1 cellular context compared by ENCODE assay signal in the genomic region with DNA sequence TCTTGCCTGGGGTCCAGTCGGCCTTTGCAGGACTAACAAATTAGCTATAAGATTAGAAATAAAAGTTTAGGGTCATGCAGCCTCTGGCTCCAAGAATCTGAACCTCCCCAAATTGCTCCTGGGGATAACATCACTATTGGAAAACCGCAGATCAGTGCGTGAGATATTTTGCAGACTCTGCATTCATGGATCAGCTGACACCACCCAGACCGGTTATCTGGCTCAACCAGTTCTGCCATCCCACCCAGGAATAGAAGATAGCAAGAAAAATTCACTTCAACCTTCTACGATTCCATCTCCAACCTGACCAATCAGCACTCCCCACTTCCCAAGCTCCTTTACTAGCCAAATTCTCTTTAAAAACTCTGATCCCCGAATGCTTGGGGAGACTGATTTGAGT.
TF ChIP-seq lines count a peak whose summit lies in the region.

No MANE protein-coding gene starts in this region.

TF ChIP-seq in K562, 482 proteins besides CTCF, POLR2A, EP300 and RAD21 (continued from another document):
- TF ChIP-seq, protein P1, sequence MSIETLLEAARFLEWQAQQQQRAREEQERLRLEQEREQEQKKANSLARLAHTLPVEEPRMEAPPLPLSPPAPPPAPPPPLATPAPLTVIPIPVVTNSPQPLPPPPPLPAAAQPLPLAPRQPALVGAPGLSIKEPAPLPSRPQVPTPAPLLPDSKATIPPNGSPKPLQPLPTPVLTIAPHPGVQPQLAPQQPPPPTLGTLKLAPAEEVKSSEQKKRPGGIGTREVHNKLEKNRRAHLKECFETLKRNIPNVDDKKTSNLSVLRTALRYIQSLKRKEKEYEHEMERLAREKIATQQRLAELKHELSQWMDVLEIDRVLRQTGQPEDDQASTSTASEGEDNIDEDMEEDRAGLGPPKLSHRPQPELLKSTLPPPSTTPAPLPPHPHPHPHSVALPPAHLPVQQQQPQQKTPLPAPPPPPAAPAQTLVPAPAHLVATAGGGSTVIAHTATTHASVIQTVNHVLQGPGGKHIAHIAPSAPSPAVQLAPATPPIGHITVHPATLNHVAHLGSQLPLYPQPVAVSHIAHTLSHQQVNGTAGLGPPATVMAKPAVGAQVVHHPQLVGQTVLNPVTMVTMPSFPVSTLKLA (conservative IDR thresholded peaks at IDR 0.05): no peak
- no peak for TF ChIP-seq L3MBTL2 (IDR thresholded peaks at IDR 0.05)
- TF ChIP-seq MYC (IDR thresholded peaks at IDR 0.05; ENCODE audit: low read depth, low read length): no peak
- no peak for TF ChIP-seq MYC (CRISPR knock-in tag; IDR thresholded peaks at IDR 0.05; ENCODE audit: borderline replicate concordance, low read depth)
- no peak for TF ChIP-seq FOXA3 (CRISPR knock-in tag; conservative IDR thresholded peaks at IDR 0.05 in 1 of 2, IDR thresholded peaks at IDR 0.05 in 1 of 2)
- TF ChIP-seq HMG20B (CRISPR knock-in tag; IDR thresholded peaks at IDR 0.05): no peak
- TF ChIP-seq SPI1 (IDR thresholded peaks at IDR 0.05; ENCODE audit: borderline replicate concordance, low read depth, low read length): no peak
- peak; percentile 41; the same call in 1 of the 2 replicates for TF ChIP-seq SMARCE1 (IDR thresholded peaks at IDR 0.05)
- TF ChIP-seq CBFA2T2 (conservative IDR thresholded peaks at IDR 0.05): peak; percentile 55
- TF ChIP-seq ZNF140 (CRISPR knock-in tag; IDR thresholded peaks at IDR 0.05): no peak
- no peak for TF ChIP-seq EWSR1 (IDR thresholded peaks at IDR 0.05; ENCODE audit: borderline replicate concordance, low read depth, partially characterized antibody)
- TF ChIP-seq, protein P2, sequence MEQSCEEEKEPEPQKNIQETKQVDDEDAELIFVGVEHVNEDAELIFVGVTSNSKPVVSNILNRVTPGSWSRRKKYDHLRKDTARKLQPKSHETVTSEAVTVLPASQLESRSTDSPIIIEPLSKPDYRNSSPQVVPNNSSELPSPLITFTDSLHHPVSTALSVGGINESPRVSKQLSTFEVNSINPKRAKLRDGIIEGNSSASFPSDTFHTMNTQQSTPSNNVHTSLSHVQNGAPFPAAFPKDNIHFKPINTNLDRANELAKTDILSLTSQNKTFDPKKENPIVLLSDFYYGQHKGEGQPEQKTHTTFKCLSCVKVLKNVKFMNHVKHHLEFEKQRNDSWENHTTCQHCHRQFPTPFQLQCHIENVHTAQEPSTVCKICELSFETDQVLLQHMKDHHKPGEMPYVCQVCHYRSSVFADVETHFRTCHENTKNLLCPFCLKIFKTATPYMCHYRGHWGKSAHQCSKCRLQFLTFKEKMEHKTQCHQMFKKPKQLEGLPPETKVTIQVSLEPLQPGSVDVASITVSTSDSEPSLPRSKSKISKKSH (CRISPR knock-in tag; IDR thresholded peaks at IDR 0.05): no peak
- TF ChIP-seq, protein P3, sequence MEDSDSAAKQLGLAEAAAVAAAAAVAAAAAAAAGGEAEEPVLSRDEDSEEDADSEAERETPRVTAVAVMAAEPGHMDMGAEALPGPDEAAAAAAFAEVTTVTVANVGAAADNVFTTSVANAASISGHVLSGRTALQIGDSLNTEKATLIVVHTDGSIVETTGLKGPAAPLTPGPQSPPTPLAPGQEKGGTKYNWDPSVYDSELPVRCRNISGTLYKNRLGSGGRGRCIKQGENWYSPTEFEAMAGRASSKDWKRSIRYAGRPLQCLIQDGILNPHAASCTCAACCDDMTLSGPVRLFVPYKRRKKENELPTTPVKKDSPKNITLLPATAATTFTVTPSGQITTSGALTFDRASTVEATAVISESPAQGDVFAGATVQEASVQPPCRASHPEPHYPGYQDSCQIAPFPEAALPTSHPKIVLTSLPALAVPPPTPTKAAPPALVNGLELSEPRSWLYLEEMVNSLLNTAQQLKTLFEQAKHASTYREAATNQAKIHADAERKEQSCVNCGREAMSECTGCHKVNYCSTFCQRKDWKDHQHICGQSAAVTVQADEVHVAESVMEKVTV (CRISPR knock-in tag; IDR thresholded peaks at IDR 0.05): no peak
- TF ChIP-seq MAFF (IDR thresholded peaks at IDR 0.05; ENCODE audit: low read length): peak; percentile 2; the same call in 1 of the 2 replicates
- 0 out of 2 replicates have a peak, but pooled peaks have one; percentile 30 for TF ChIP-seq CXXC5 (CRISPR knock-in tag; IDR thresholded peaks at IDR 0.05)
- no peak for TF ChIP-seq CHD2 (IDR thresholded peaks at IDR 0.05; ENCODE audit: low read depth, low read length)
- TF ChIP-seq, protein P4, sequence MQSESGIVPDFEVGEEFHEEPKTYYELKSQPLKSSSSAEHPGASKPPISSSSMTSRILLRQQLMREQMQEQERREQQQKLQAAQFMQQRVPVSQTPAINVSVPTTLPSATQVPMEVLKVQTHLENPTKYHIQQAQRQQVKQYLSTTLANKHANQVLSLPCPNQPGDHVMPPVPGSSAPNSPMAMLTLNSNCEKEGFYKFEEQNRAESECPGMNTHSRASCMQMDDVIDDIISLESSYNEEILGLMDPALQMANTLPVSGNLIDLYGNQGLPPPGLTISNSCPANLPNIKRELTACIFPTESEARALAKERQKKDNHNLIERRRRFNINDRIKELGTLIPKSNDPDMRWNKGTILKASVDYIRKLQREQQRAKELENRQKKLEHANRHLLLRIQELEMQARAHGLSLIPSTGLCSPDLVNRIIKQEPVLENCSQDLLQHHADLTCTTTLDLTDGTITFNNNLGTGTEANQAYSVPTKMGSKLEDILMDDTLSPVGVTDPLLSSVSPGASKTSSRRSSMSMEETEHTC (IDR thresholded peaks at IDR 0.05): peak; percentile 62; the same call in 1 of the 2 replicates
- 0 out of 2 replicates have a peak, but pooled peaks have one; percentile 13 for TF ChIP-seq RAD51 (IDR thresholded peaks at IDR 0.05; ENCODE audit: borderline replicate concordance, low read depth)
- TF ChIP-seq ZNF766 (CRISPR knock-in tag; conservative IDR thresholded peaks at IDR 0.05): peak; percentile 47; the same call in 1 of the 2 replicates
- TF ChIP-seq KHSRP (IDR thresholded peaks at IDR 0.05): no peak
TF ChIP-seq in K562: peak in this region for 25.
